ENCODE assay signal across 8 cellular contexts in genomic region chr15:52790166-52790708, GRCh38. TPM values are rescaled to one million over a fixed set of nuclear protein-coding genes. Genes with fewer than 3 reads are reported as not detected.
A peak's percentile ranks its signal among the peaks of the same experiment; 100 is the strongest.
DNase-seq lines count a peak whose midpoint lies in the region; ATAC-seq and TF ChIP-seq lines count a peak whose summit lies in the region.

Gene ONECUT1, minus strand, starts transcription at chr15:52790336. Its CDS starts 452 bp downstream, at chr15:52789884.

- 0% methylated on average over 16 of the region's 65 CpGs; no CpG with 5 or more reads in 1 of the 2 donors for WGBS in gastroesophageal sphincter (ENCODE audit: low coverage in 1 of 2), 2 donors

- H3K4me2 ChIP-seq in BLaER1 treated with 17β-estradiol and CSF1 and Interleukin-3, amounts not matched to agents 10 nM and 100 nM: peak within 1 kb of the TSS; percentile 81 to 100 (median 98)
- H3K4me2 ChIP-seq in osteoblast (ENCODE audit: insufficient read depth, low read length): peak within 1 kb of the TSS; percentile 75

- H3K27me3 Mint-ChIP-seq in activated T-cell treated with anti-CD3 and anti-CD28 coated beads, Interleukin-2, amount 50 U/mL, for 24 hours: peaks cover 95% of the 10 kb centered on the region

- H3K27ac Mint-ChIP-seq in activated T-cell treated with anti-CD3 and anti-CD28 coated beads, Interleukin-2, amount 50 U/mL, for 24 hours: no peak within 1 kb of the TSS

- DNase-seq in NCI-H526 (lab: John Stamatoyannopoulos, UW) (peak; percentile 16 to 76), osteoblast (ENCODE audit: insufficient read length, low spot score, missing footprints) (peak; percentile 97), mesenteric fat pad (ENCODE audit: low spot score) (no peak)
- DNase-seq in activated T-cell treated with anti-CD3 and anti-CD28 coated beads, Interleukin-2, amount 50 U/mL, for 24 hours: peak; percentile 80

- H3K36me3 ChIP-seq in BLaER1 treated with 17β-estradiol and CSF1 and Interleukin-3, amounts not matched to agents 10 nM and 100 nM: no peaks in the 10 kb centered on the region
- H3K36me3 ChIP-seq in gastroesophageal sphincter (no peaks in the 10 kb centered on the region), osteoblast (ENCODE audit: insufficient read depth, low read length) (no peaks in the 10 kb centered on the region)

- H3K9me3 ChIP-seq in BLaER1 treated with 17β-estradiol and CSF1 and Interleukin-3, amounts not matched to agents 10 nM and 100 nM (replicated peaks in 1 of 11): peaks cover 32 to 68% (median 57%) of the 10 kb centered on the region in 11 experiments
- H3K9me3 ChIP-seq in gastroesophageal sphincter (no peaks in the 10 kb centered on the region), osteoblast (ENCODE audit: low read depth, low read length) (no peaks in the 10 kb centered on the region)

- H2AFZ ChIP-seq in osteoblast (ENCODE audit: low read length): peak within 1 kb of the TSS; percentile 62

- peaks cover 8 to 20% (median 15%) of the 10 kb centered on the region in 10 experiments for H3K4me1 ChIP-seq in BLaER1 treated with 17β-estradiol and CSF1 and Interleukin-3, amounts not matched to agents 10 nM and 100 nM
- H3K4me1 ChIP-seq in gastroesophageal sphincter (peaks cover 0 to 63% (median 31%) of the 10 kb centered on the region in 3 donors), osteoblast (ENCODE audit: insufficient read depth, low read length) (no peaks in the 10 kb centered on the region)

- no peak within 1 kb of the TSS for H3K27ac ChIP-seq in BLaER1 treated with 17β-estradiol and CSF1 and Interleukin-3, amounts not matched to agents 10 nM and 100 nM
- H3K27ac ChIP-seq in gastroesophageal sphincter: no peak within 1 kb of the TSS
- no peak within 1 kb of the TSS for H3K27ac ChIP-seq in osteoblast (ENCODE audit: low read depth, low read length)

- no peaks in the 10 kb centered on the region for H3K9me3 Mint-ChIP-seq in activated T-cell treated with anti-CD3 and anti-CD28 coated beads, Interleukin-2, amount 50 U/mL, for 24 hours

- H3K36me3 Mint-ChIP-seq in activated T-cell treated with anti-CD3 and anti-CD28 coated beads, Interleukin-2, amount 50 U/mL, for 24 hours (ENCODE audit: low read depth): no peaks in the 10 kb centered on the region

- peaks cover 0 to 24% (median 5%) of the 10 kb centered on the region in 11 experiments; a peak in 8 of 22 replicates for H4K20me1 ChIP-seq in BLaER1 treated with 17β-estradiol and CSF1 and Interleukin-3, amounts not matched to agents 10 nM and 100 nM
- no peaks in the 10 kb centered on the region for H4K20me1 ChIP-seq in osteoblast (ENCODE audit: insufficient read depth, low read length)

- TF ChIP-seq EP300 in gastroesophageal sphincter (IDR thresholded peaks at IDR 0.05): no peak

- H3K4me3 ChIP-seq in BLaER1 treated with 17β-estradiol and CSF1 and Interleukin-3, amounts not matched to agents 10 nM and 100 nM: peak within 1 kb of the TSS; percentile 62 to 74 (median 69)
- H3K4me3 ChIP-seq in gastroesophageal sphincter (peak within 1 kb of the TSS; percentile 20 to 56), osteoblast (ENCODE audit: insufficient read depth, low read length) (peak within 1 kb of the TSS; percentile 61)

- ATAC-seq in GM18907 (IDR thresholded peaks at IDR 0.05; ENCODE audit: unreplicated experiment) (peak; percentile 77), HG03139 (IDR thresholded peaks at IDR 0.05; ENCODE audit: unreplicated experiment) (peak; percentile 49), gastroesophageal sphincter (peak; percentile 45)

- H3K79me2 ChIP-seq in osteoblast (ENCODE audit: insufficient read depth, low read length): no peaks in the 10 kb centered on the region

- peak within 1 kb of the TSS in 10 of 11 experiments; percentile 19 to 72 (median 66); a peak in 20 of 22 replicates for H3K9ac ChIP-seq in BLaER1 treated with 17β-estradiol and CSF1 and Interleukin-3, amounts not matched to agents 10 nM and 100 nM

- H3K4me3 Mint-ChIP-seq in activated T-cell treated with anti-CD3 and anti-CD28 coated beads, Interleukin-2, amount 50 U/mL, for 24 hours: peak within 1 kb of the TSS; percentile 71

- H3K27me3 ChIP-seq in BLaER1 treated with 17β-estradiol and CSF1 and Interleukin-3, amounts not matched to agents 10 nM and 100 nM: peaks cover 99 to 100% (median 100%) of the 10 kb centered on the region in 11 experiments
- peaks cover 100% of the 10 kb centered on the region for H3K27me3 ChIP-seq in gastroesophageal sphincter
- peaks cover 82% of the 10 kb centered on the region for H3K27me3 ChIP-seq in osteoblast (ENCODE audit: insufficient read depth, low read length)

- no peak for TF ChIP-seq POLR2A in gastroesophageal sphincter (IDR thresholded peaks at IDR 0.05)

- peaks cover 41% of the 10 kb centered on the region for H3K4me1 Mint-ChIP-seq in activated T-cell treated with anti-CD3 and anti-CD28 coated beads, Interleukin-2, amount 50 U/mL, for 24 hours (ENCODE audit: low read depth)

- TF ChIP-seq CTCF in gastroesophageal sphincter (IDR thresholded peaks at IDR 0.05): no peak
- TF ChIP-seq CTCF in osteoblast (IDR thresholded peaks at IDR 0.05; ENCODE audit: extremely low read depth, low read depth, low read length): no peak

RNA-seq across cellular contexts. Expression of gene ONECUT1, which starts in this region (rescaled TPM):
- total RNA-seq in gastroesophageal sphincter: under 1 TPM in 1 of 4 donors, not detected in 3; 0.47 TPM
- total RNA-seq in osteoblast: not detected in 2 replicates
- not detected for total RNA-seq in mesenteric fat pad

Comparison
In these comparisons a context has a peak if more than half of its experiments do, and no peak if none do; other contexts are left out.
1. Peak in ATAC-seq and H3K4me3 ChIP-seq in gastroesophageal sphincter; RNA of the gene not detected or under 1 TPM.
2. Peak in DNase-seq, H3K4me3 ChIP-seq and H3K4me2 ChIP-seq in osteoblast; RNA of the gene not detected or under 1 TPM.